ENCODE assay signal across 23 cellular contexts in genomic region chr5:170375283-170375682, GRCh38. TPM values are rescaled to one million over a fixed set of nuclear protein-coding genes. Genes with fewer than 3 reads are reported as not detected.
DNase-seq lines count a peak whose midpoint lies in the region; ATAC-seq, FAIRE-seq and TF ChIP-seq lines count a peak whose summit lies in the region.
"Had no signal": no experiment of that assay in that cellular context is flagged by ENCODE, and none has a peak within 500 bp of the region (broad histone marks: within the 10 kb centered on the region; RNA-seq: fewer than 3 reads in every experiment).

No MANE protein-coding gene starts in this region.

- no peak overlapping the region for H3K4me2 ChIP-seq in H1 (ENCODE audit: insufficient read depth in 1 of 2, low read depth in 2 of 2, low read length in 2 of 2)
- H3K4me2 ChIP-seq: A549; BLaER1 treated with 17β-estradiol and CSF1 and Interleukin-3, amounts not matched to agents 10 nM and 100 nM had no signal

- no peaks in the 10 kb centered on the region for H3K79me2 ChIP-seq in H1 (ENCODE audit: control insufficient read depth in 1 of 2, insufficient read depth in 2 of 2, low read length in 2 of 2)

- H2AK5ac ChIP-seq in H1 (ENCODE audit: low read depth, low read length): no peak overlapping the region

- peak; percentile 48 for DNase-seq in activated effector memory CD4-positive, alpha-beta T cell treated with anti-CD3 and anti-CD28 coated beads, Interleukin-2, amount 50 U/mL, for 16 hours
- DNase-seq in activated effector memory CD4-positive, alpha-beta T cell treated with Interleukin-2 at 50 U/mL for 16 hours: no peak
- DNase-seq in H1 (ENCODE audit: low read depth in 1 of 2, low spot score in 2 of 2) (no peak), sigmoid colon (peak; percentile 46)
- no peak for DNase-seq in activated T-cell treated with anti-CD3 and anti-CD28 coated beads, Interleukin-2, amount 50 U/mL, for 1 hour
- DNase-seq: AML-193; Caco-2; Calu3; CD4-positive, alpha-beta T cell; CD8-positive, alpha-beta T cell; DMS79 treated with DMSO at 0.1 percent for 48 hours; GF-D8 had no signal

- no peak overlapping the region for H3K23ac ChIP-seq in H1 (ENCODE audit: insufficient read length)

- H3K56ac ChIP-seq in H1 (replicated peaks; ENCODE audit: insufficient read length, low read depth, low read length): no peak overlapping the region

- intact Hi-C loops in sigmoid colon (cut with DNase I): no loop called here

- H3K36me3 ChIP-seq in H1 (ENCODE audit: control insufficient read depth in 2 of 4, insufficient read depth in 4 of 4, low read length in 3 of 4): no peaks in the 10 kb centered on the region
- H3K36me3 ChIP-seq in sigmoid colon: peaks cover 0 to 14% (median 7%) of the 10 kb centered on the region in 4 donors

- no peak overlapping the region for H4K91ac ChIP-seq in H1 (replicated peaks; ENCODE audit: insufficient read length, low read length)

- H3K18ac ChIP-seq in H1 (ENCODE audit: extremely low read depth, low read length): no peak overlapping the region

- H3K4me1 ChIP-seq in H1 (replicated peaks in 1 of 4; ENCODE audit: control insufficient read depth in 3 of 4, insufficient read depth in 4 of 4, low read length in 3 of 4): no peaks in the 10 kb centered on the region
- peaks cover 0 to 20% (median 12%) of the 10 kb centered on the region in 4 donors for H3K4me1 ChIP-seq in sigmoid colon
- H3K4me1 ChIP-seq: A549, Caco-2 had no signal

- no peak overlapping the region for H2BK15ac ChIP-seq in H1 (ENCODE audit: low read length)

- POLR2A ChIA-PET in H1 (lab: Charles Lee; ENCODE audit: partially characterized antibody): no interaction called here

- H3K9me3 ChIP-seq in H1 (ENCODE audit: insufficient read depth in 2 of 2, low read depth in 1 of 2, low read length in 1 of 2) (no peaks in the 10 kb centered on the region), sigmoid colon (no peaks in the 10 kb centered on the region)
- H3K9me3 ChIP-seq: A549, Caco-2 had no signal

- H2BK20ac ChIP-seq in H1 (ENCODE audit: low read length): no peak overlapping the region

- CTCF ChIA-PET in H1 (lab: Charles Lee; ENCODE audit: partially characterized antibody): interaction anchor here (0.8 to 2.1 kb wide), 11 partner anchors 9 to 276 kb away, joined by 3 to 10 read pairs (median 3); no protein-coding TSS in a partner anchor

- ATAC-seq in GM21737 (IDR thresholded peaks at IDR 0.05; ENCODE audit: unreplicated experiment): no peak
- ATAC-seq: A549; CD8-positive, alpha-beta T cell had no signal

- 0 out of 2 replicates have a peak overlapping the region, but pooled peaks have one; percentile 9 for H2BK12ac ChIP-seq in H1 (ENCODE audit: low read depth, low read length)

- FAIRE-seq in H1 (lab: Jason Lieb, UNC): no peak
- FAIRE-seq: A549, D721Med, G401.6, GM12891, GM19239 had no signal

- H2BK120ac ChIP-seq in H1 (replicated peaks; ENCODE audit: low read depth, low read length): no peak overlapping the region

- H3K4me3 ChIP-seq in H1 (ENCODE audit: extremely low read depth in 1 of 4, insufficient read depth in 2 of 4, low read depth in 3 of 4, low read length in 4 of 4): no peak overlapping the region
- no peak overlapping the region for H3K4me3 ChIP-seq in sigmoid colon
- H3K4me3 ChIP-seq: A549; BLaER1 treated with 17β-estradiol and CSF1 and Interleukin-3, amounts not matched to agents 10 nM and 100 nM had no signal

- H3K23me2 ChIP-seq in H1 (ENCODE audit: low read depth, low read length): no peaks in the 10 kb centered on the region

- H4K20me1 ChIP-seq in H1 (replicated peaks in 1 of 2; ENCODE audit: control insufficient read depth in 1 of 2, insufficient read depth in 2 of 2, low read length in 2 of 2): no peaks in the 10 kb centered on the region

- TF ChIP-seq POLR2A in H1 (IDR thresholded peaks at IDR 0.05; ENCODE audit: control extremely low read depth in 1 of 2, low read depth in 2 of 2, low read length in 2 of 2) (no peak), sigmoid colon (IDR thresholded peaks at IDR 0.05) (no peak)

- no peak overlapping the region for H2AFZ ChIP-seq in H1 (ENCODE audit: low read length)

- H4K8ac ChIP-seq in H1 (ENCODE audit: extremely low read depth, insufficient read depth, low read length): no peak overlapping the region

- H3K27ac ChIP-seq in H1 (ENCODE audit: low read depth, low read length) (no peak overlapping the region), sigmoid colon (no peak overlapping the region)
- H3K27ac ChIP-seq: 22Rv1; A549; BLaER1 treated with 17β-estradiol and CSF1 and Interleukin-3, amounts not matched to agents 10 nM and 100 nM; C4-2B had no signal

- TF ChIP-seq EP300 in H1 (IDR thresholded peaks at IDR 0.05; ENCODE audit: borderline replicate concordance in 1 of 2, low read depth in 2 of 2, low read length in 2 of 2): no peak
- no peak for TF ChIP-seq EP300 in sigmoid colon (IDR thresholded peaks at IDR 0.05)

- TF ChIP-seq RAD21 in H1 (IDR thresholded peaks at IDR 0.05 in 1 of 2, conservative IDR thresholded peaks at IDR 0.05 in 1 of 2; ENCODE audit: low read depth in 2 of 2, low read length in 2 of 2): no peak

- TF ChIP-seq CTCF in H1 (IDR thresholded peaks at IDR 0.05; ENCODE audit: control extremely low read depth in 1 of 3, insufficient read depth in 1 of 3, low read depth in 1 of 3, low read length in 3 of 3) (no peak), sigmoid colon (IDR thresholded peaks at IDR 0.05) (no peak)

- no peak overlapping the region for H3K14ac ChIP-seq in H1 (ENCODE audit: insufficient read length)

- H3K27me3 ChIP-seq in H1 (replicated peaks in 1 of 4; ENCODE audit: control insufficient read depth in 3 of 4, extremely low read depth in 1 of 4, insufficient read depth in 3 of 4, low read length in 3 of 4): no peaks in the 10 kb centered on the region
- no peaks in the 10 kb centered on the region for H3K27me3 ChIP-seq in sigmoid colon
- H3K27me3 ChIP-seq: BLaER1 treated with 17β-estradiol and CSF1 and Interleukin-3, amounts not matched to agents 10 nM and 100 nM had no signal

- no peak overlapping the region for H2BK5ac ChIP-seq in H1 (ENCODE audit: low read depth, low read length)

- no peak overlapping the region for H3K9ac ChIP-seq in H1 (replicated peaks in 1 of 4; ENCODE audit: extremely low read depth in 1 of 4, low read depth in 3 of 4, low read length in 3 of 4)
- H3K9ac ChIP-seq: BLaER1 treated with 17β-estradiol and CSF1 and Interleukin-3, amounts not matched to agents 10 nM and 100 nM had no signal

- H4K5ac ChIP-seq in H1 (ENCODE audit: insufficient read length, low read depth, low read length): no peak overlapping the region

- H3K79me1 ChIP-seq in H1 (ENCODE audit: low read depth, low read length): no peaks in the 10 kb centered on the region

- WGBS in H1 (ENCODE audit: extremely low coverage in 1 of 2, insufficient coverage in 1 of 2, insufficient read length in 1 of 2, insufficient replicate concordance in 2 of 2, low coverage in 1 of 2, low lambda C conversion rate in 2 of 2, missing lambda C conversion rate in 1 of 2), 2 experiments: 92% methylated on average over 1 of the region's 1 CpG; no CpG with 5 or more reads in 1 of the 2 experiments
- 80 to 88% methylated on average over 1 of the region's 1 CpG for WGBS in sigmoid colon, 2 donors

- H3K4ac ChIP-seq in H1 (replicated peaks; ENCODE audit: insufficient read length, low read depth, low read length): no peak overlapping the region

TF ChIP-seq in H1, 55 proteins besides CTCF, POLR2A, EP300 and RAD21:
- TF ChIP-seq RBBP5 (IDR thresholded peaks at IDR 0.05; ENCODE audit: borderline replicate concordance, low read depth, low read length) (no peak), CHD1 (IDR thresholded peaks at IDR 0.05; ENCODE audit: low read depth, low read length) (no peak), USF2 (IDR thresholded peaks at IDR 0.05; ENCODE audit: low read length) (no peak), EZH2 (IDR thresholded peaks at IDR 0.05; ENCODE audit: low read depth, low read length, severe bottlenecking) (no peak), RXRA (IDR thresholded peaks at IDR 0.05; ENCODE audit: insufficient read depth, low read depth, low read length) (no peak), SP4 (IDR thresholded peaks at IDR 0.05; ENCODE audit: low read length) (no peak), FOSL1 (IDR thresholded peaks at IDR 0.05; ENCODE audit: insufficient read depth, low read depth, low read length) (no peak), BACH1 (IDR thresholded peaks at IDR 0.05; ENCODE audit: low read length) (no peak), BRCA1 (IDR thresholded peaks at IDR 0.05; ENCODE audit: low read depth, low read length) (no peak)
TF ChIP-seq in H1: peak in this region for 0.

RNA-seq across cellular contexts. Expression of gene KCNMB1, which starts 13.9 kb away (rescaled TPM):
- total RNA-seq in H1 (2021; fragmentation: NEBNext Ultra II Directional; extraction: Animal tissue kit (Norgen Biotek cat#: 25700)): 0.10 and 0.19 TPM in 2 replicates
- polyA plus RNA-seq in H1 (2011; rRNA removed): 0.08 TPM in 2 replicates
- polyA plus RNA-seq in H1 (2011; cell fraction: cytosol; rRNA removed): 0.05 TPM
- 0.16 TPM for polyA plus RNA-seq in H1 (2011; cell fraction: nucleus; rRNA removed)
- 0.07 to 0.20 TPM (median 0.12 TPM) in 4 replicates for polyA plus RNA-seq in H1 (2012, experiment 1 of 2)
- 0.09 TPM for polyA plus RNA-seq in H1 (2012, experiment 2 of 2)
- polyA plus RNA-seq in H1 (2013, experiment 1 of 2): 0.20 TPM
- polyA plus RNA-seq in H1 (2013, experiment 2 of 2): 0.28 TPM
- polyA minus RNA-seq in H1 (2011; rRNA and poly(A)+ RNA removed): 0.09 and 0.12 TPM in 2 replicates
- not detected for polyA minus RNA-seq in H1 (2011; cell fraction: cytosol; rRNA and poly(A)+ RNA removed)
- not detected for polyA minus RNA-seq in H1 (2011; cell fraction: nucleus; rRNA and poly(A)+ RNA removed)
- total RNA-seq in sigmoid colon: 10 to 100 TPM; 38.6 to 59.8 (median 44.6) TPM
- polyA plus RNA-seq in sigmoid colon: 1 to 10 TPM in 2 of 3 donors, under 1 TPM in 1; 0.46 to 6.8 (median 1.2) TPM
- total RNA-seq: A172; B cell; Caco-2; Calu3; CD8-positive, alpha-beta T cell had no signal
- polyA plus RNA-seq: A549 had no signal

Comparison
In these comparisons a context has a peak if more than half of its experiments do, and no peak if none do; other contexts are left out.
1. DNase-seq: peak in activated effector memory CD4-positive, alpha-beta T cell treated with anti-CD3 and anti-CD28 coated beads, Interleukin-2, amount 50 U/mL, for 16 hours (single experiment) and sigmoid colon (single experiment); none in activated effector memory CD4-positive, alpha-beta T cell treated with Interleukin-2 at 50 U/mL for 16 hours (single experiment), H1 (0 of 2) and activated T-cell treated with anti-CD3 and anti-CD28 coated beads, Interleukin-2, amount 50 U/mL, for 1 hour (single experiment).
2. RNA of gene KCNMB1, which starts 13.9 kb away (total RNA-seq): 38.6 to 59.8 TPM in sigmoid colon; 0.10 to 0.19 TPM in H1; every median in the first group is over 10 times any median in the second.